ENCODE assay signal across 7 cellular contexts in the genomic region with DNA sequence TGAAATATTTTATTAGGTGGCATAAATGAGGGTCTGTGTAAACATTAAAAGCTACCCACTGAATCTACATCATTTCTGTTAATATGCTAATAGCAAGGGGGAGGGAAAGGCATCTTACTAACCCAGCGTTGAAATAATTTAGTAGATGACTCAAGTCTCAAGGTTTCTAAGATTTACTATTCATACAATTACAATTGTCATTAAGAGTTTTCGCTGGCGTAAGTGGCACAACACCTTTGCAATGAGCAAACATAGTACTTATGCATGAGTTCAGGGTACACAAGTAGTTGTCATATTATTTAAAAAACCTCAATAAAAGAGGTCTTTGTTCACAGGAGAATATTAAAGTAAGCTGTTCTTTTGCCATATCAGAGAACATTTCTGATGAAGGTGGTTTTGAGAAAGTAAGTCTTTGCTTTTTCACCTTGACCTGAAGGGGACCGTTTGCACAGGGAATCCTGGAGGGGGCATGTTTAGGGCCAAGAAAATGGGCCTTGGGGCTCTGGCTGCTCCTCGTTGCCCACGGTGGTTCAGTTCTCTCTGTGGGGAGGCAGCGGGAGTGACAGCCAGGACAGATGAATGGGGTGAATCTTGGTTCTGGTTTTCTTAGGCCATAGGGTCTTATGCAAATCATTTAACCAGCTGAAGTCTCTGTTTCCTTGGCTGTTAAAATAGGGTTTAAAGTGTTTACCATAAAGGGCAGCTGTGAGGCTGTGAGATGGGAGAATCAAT. TPM values are rescaled to one million over a fixed set of nuclear protein-coding genes. Genes with fewer than 3 reads are reported as not detected.
DNase-seq lines count a peak whose midpoint lies in the region; ATAC-seq and TF ChIP-seq lines count a peak whose summit lies in the region.

No MANE protein-coding gene starts in this region.

- H3K4me1 Mint-ChIP-seq in naive thymus-derived CD4-positive, alpha-beta T cell, result peaks cover 49 to 87% (median 70%) of the 10 kb centered on the region in 7 donors

- peaks cover 0 to 7% (median 4%) of the 10 kb centered on the region in 5 donors for H3K36me3 Mint-ChIP-seq in naive thymus-derived CD4-positive, alpha-beta T cell

- H3K27me3 Mint-ChIP-seq in naive thymus-derived CD4-positive, alpha-beta T cell, result peaks cover 0 to 2% (median 0%) of the 10 kb centered on the region in 5 donors

- H3K4me1 ChIP-seq in naive thymus-derived CD4-positive, alpha-beta T cell (ENCODE audit: control insufficient read depth in 2 of 2, insufficient read depth in 2 of 2, low read length in 2 of 2), result peaks cover 23 to 49% of the 10 kb centered on the region in 2 donors

- H3K9me3 Mint-ChIP-seq in naive thymus-derived CD4-positive, alpha-beta T cell, result peaks cover 0 to 6% (median 0%) of the 10 kb centered on the region in 11 donors

- POLR2A ChIA-PET in naive thymus-derived CD4-positive, alpha-beta T cell (lab: Charles Lee), result interaction anchor here (0.6 to 8.6 kb wide), 29 partner anchors 8 to 834 kb away, joined by 3 to 62 read pairs (median 8); no protein-coding TSS in a partner anchor

- peak; percentile 83 for TF ChIP-seq POLR2A in GM18526 (IDR thresholded peaks at IDR 0.05; ENCODE audit: extremely low read depth, insufficient read length)

- peaks cover 0 to 5% (median 0%) of the 10 kb centered on the region in 3 experiments for H3K36me3 ChIP-seq in naive thymus-derived CD4-positive, alpha-beta T cell (ENCODE audit: control insufficient read depth in 2 of 3, insufficient read depth in 3 of 3, low read length in 3 of 3)

- no peaks in the 10 kb centered on the region for H3K9me3 ChIP-seq in naive thymus-derived CD4-positive, alpha-beta T cell (ENCODE audit: control insufficient read depth in 2 of 3, low read length in 3 of 3)

- no peaks in the 10 kb centered on the region for H3K27me3 ChIP-seq in naive thymus-derived CD4-positive, alpha-beta T cell (ENCODE audit: control insufficient read depth in 2 of 2, insufficient read depth in 2 of 2, low read length in 2 of 2)

- intact Hi-C loops in naive thymus-derived CD4-positive, alpha-beta T cell (cut with micrococcal nuclease), result loop anchor here (1.0 to 10.0 kb wide), 7 partner anchors 8 to 1528 kb away; a partner anchor contains a TSS

- DNase-seq in NCI-H69 (lab: John Stamatoyannopoulos, UW) (peak; percentile 29), NCI-H774 (lab: John Stamatoyannopoulos, UW) (no peak)
- DNase-seq in naive thymus-derived CD4-positive, alpha-beta T cell, result no peak

- peak overlapping the region; percentile 49 for H3K4me3 ChIP-seq in naive thymus-derived CD4-positive, alpha-beta T cell (ENCODE audit: low read length)

- H3K4me3 Mint-ChIP-seq in naive thymus-derived CD4-positive, alpha-beta T cell, result peak overlapping the region; percentile 96 to 100 (median 99)

- peak overlapping the region; percentile 93 to 100 (median 99) for H3K27ac Mint-ChIP-seq in naive thymus-derived CD4-positive, alpha-beta T cell

- H3K27ac ChIP-seq in naive thymus-derived CD4-positive, alpha-beta T cell (ENCODE audit: low read depth, low read length), result peak overlapping the region; percentile 100

- CTCF ChIA-PET in naive thymus-derived CD4-positive, alpha-beta T cell (lab: Charles Lee), result interaction anchor here (0.7 to 3.1 kb wide), 14 partner anchors 10 to 133 kb away, joined by 3 to 15 read pairs (median 5); no protein-coding TSS in a partner anchor

- ATAC-seq in GM21576 (IDR thresholded peaks at IDR 0.05; ENCODE audit: unreplicated experiment) (peak; percentile 38), HG03439 (IDR thresholded peaks at IDR 0.05; ENCODE audit: unreplicated experiment) (no peak), HG03039 (IDR thresholded peaks at IDR 0.05; ENCODE audit: unreplicated experiment) (no peak)
- ATAC-seq in naive thymus-derived CD4-positive, alpha-beta T cell, result no peak

RNA-seq across cellular contexts. Expression of a gene that starts 4.4 kb away (rescaled TPM):
- 100 to 1,000 TPM; 160 to 370 (median 250) TPM for total RNA-seq in naive thymus-derived CD4-positive, alpha-beta T cell
- polyA plus RNA-seq in naive thymus-derived CD4-positive, alpha-beta T cell, result 100 to 1,000 TPM; 393 to 479 TPM
